ENCODE assay signal across 20 cellular contexts in the genomic region with DNA sequence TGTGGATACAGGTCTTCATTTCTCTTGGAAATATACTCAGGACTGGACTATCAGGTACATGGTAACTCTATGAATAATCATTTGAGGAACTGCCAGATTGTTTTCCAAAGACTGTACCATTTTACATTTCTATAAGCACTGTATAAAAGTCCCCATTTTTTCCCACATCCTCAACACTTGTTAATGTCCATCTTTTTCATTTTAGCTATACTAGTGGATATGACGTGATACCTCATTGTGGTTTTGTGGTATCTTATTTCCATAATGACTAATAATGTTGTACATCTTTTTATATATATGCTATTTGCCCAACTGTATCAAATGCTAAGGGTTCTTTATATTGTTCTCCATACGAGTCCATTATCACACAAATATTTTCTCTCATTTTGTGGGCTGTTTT.
"Had no signal": no experiment of that assay in that cellular context is flagged by ENCODE, and none has a peak within 500 bp of the region (broad histone marks: within the 10 kb centered on the region; RNA-seq: fewer than 3 reads in every experiment).

No MANE protein-coding gene starts in this region.

- H3K4me1 ChIP-seq: body of pancreas, lower lobe of right lung, stomach, vagina had no signal

- H3K27me3 ChIP-seq: body of pancreas, dorsolateral prefrontal cortex, stomach, vagina had no signal

- H3K4me3 ChIP-seq: body of pancreas, dorsolateral prefrontal cortex, lower lobe of right lung, smooth muscle cell, stomach, vagina had no signal

- H3K27ac Mint-ChIP-seq: activated naive CD8-positive, alpha-beta T cell treated with anti-CD3 and anti-CD28 coated beads, Interleukin-2, amount 10 ng/mL, durations not matched to agents 7 days and 5 days; mesothelial cell of epicardium; nephron progenitor cell had no signal

- DNase-seq: activated CD4-positive, alpha-beta T cell treated with anti-CD3 and anti-CD28 coated beads, Interleukin-2, amount 50 U/mL, for 4 hours; activated gamma-delta T cell; activated naive CD8-positive, alpha-beta T cell treated with anti-CD3 and anti-CD28 coated beads, Interleukin-2, amount 10 ng/mL, durations not matched to agents 7 days and 5 days; body of pancreas; caudate nucleus; dorsolateral prefrontal cortex; erythroblast; lower lobe of right lung; nephron progenitor cell; nucleus accumbens; stomach; T-helper 1 cell; trophoblast cell had no signal

- H3K27me3 Mint-ChIP-seq: activated naive CD8-positive, alpha-beta T cell treated with anti-CD3 and anti-CD28 coated beads, Interleukin-2, amount 10 ng/mL, durations not matched to agents 7 days and 5 days had no signal

- H3K9me3 Mint-ChIP-seq: activated naive CD8-positive, alpha-beta T cell treated with anti-CD3 and anti-CD28 coated beads, Interleukin-2, amount 10 ng/mL, durations not matched to agents 7 days and 5 days; mesothelial cell of epicardium; nephron progenitor cell had no signal

- H3K4me3 Mint-ChIP-seq: activated naive CD8-positive, alpha-beta T cell treated with anti-CD3 and anti-CD28 coated beads, Interleukin-2, amount 10 ng/mL, durations not matched to agents 7 days and 5 days; mesothelial cell of epicardium; nephron progenitor cell had no signal

- ATAC-seq: body of pancreas, lower lobe of right lung, sciatic nerve had no signal

- H3K27ac ChIP-seq: body of pancreas, dorsolateral prefrontal cortex, lower lobe of right lung, stomach, vagina had no signal

- FAIRE-seq: endometrium, frontal cortex, keratinocyte had no signal

- H3K4me1 Mint-ChIP-seq: mesothelial cell of epicardium, nephron progenitor cell had no signal

- H3K4me2 ChIP-seq: smooth muscle cell had no signal

- H3K9me3 ChIP-seq: body of pancreas, lower lobe of right lung, stomach, vagina had no signal
